Comparison of ENCODE assay signal across 8 cellular contexts in the genomic region with DNA sequence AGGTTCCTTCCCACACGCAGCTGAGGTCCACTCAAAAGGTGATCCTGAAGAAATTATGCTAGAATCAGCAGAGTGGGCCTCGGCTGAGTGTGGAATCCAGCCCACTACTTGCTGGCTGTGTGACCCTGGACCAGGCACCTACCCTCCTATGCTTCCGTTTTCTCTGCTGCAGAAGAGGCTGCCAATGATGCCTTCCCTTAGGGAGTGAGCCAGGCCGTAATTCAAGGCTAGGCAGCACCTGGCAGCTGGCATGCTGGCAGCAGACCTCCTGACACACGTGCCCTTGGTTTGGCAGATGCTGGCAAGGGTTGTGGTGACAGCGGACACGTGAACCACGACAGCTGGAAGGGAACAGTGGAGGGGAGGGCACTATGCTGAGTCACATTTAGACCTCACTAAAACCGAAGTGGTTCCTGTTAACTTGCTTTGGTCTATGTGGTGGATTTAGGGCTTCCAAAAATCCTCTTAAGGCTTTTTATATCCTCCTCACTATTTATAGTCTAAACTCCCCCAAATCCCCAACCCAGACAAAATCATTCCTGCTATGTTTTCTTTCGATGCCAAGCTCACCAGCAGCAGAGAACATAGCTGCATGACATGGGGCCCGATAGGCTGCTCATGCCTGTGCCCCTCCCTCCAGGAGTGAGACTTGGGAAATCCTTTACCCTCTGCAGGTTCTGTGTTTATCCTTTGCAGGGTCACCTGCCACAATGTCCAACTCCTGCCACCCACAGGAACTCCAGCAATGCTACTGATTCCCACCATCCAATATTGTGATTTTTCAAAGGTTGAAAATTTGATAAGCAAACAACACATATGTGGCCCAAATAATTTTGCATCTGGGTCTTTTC. TPM values are rescaled to one million over a fixed set of nuclear protein-coding genes. Genes with fewer than 3 reads are reported as not detected.
A peak's percentile ranks its signal among the peaks of the same experiment; 100 is the strongest.
DNase-seq lines count a peak whose midpoint lies in the region; ATAC-seq lines count a peak whose summit lies in the region.

No MANE protein-coding gene starts in this region.

- intact Hi-C loops in posterior vena cava (cut with DNase I): loop anchor here (10.0 kb wide), 2 partner anchors 135 to 195 kb away; no protein-coding TSS in a partner anchor

- H3K9me3 Mint-ChIP-seq in natural killer cell treated with Interleukin-12 subunit alpha and Interleukin-12 subunit beta and Interleukin-15 and Interleukin-18, amount 100 ng/mL, for 72 hours: no peaks in the 10 kb centered on the region

- H3K18ac ChIP-seq in mesenchymal stem cell (ENCODE audit: low read depth in 1 of 2, low read length in 2 of 2): no peak overlapping the region

- ATAC-seq in HG03469 (IDR thresholded peaks at IDR 0.05; ENCODE audit: unreplicated experiment): peak; percentile 61
- peak; percentile 34 to 52 for ATAC-seq in natural killer cell treated with Interleukin-12 subunit alpha and Interleukin-12 subunit beta and Interleukin-15 and Interleukin-18, amount 100 ng/mL, for 72 hours

- H3K27ac Mint-ChIP-seq in natural killer cell treated with Interleukin-12 subunit alpha and Interleukin-12 subunit beta and Interleukin-15 and Interleukin-18, amount 100 ng/mL, for 72 hours: peak overlapping the region in 1 of 2 donors; percentile 18

- DNase-seq in stimulated activated CD4-positive, alpha-beta T cell treated with anti-CD3 and anti-CD28 coated beads, Interleukin-1b, Interleukin-23, amount 100 ng/mL, for 48 hours: peak; percentile 26
- no peak for DNase-seq in stimulated activated CD4-positive, alpha-beta T cell treated with anti-CD3 and anti-CD28 coated beads, Interleukin-12 subunit alpha, Interleukin-12 subunit beta, amount 100 ng/mL, for 4 hours
- peak; percentile 68 to 69 for DNase-seq in SJCRH30
- no peak for DNase-seq in natural killer cell treated with Interleukin-12 subunit alpha and Interleukin-12 subunit beta and Interleukin-15 and Interleukin-18, amount 100 ng/mL, for 72 hours (ENCODE audit: low spot score)
- no peak for DNase-seq in AG08395 (ENCODE audit: low spot score)
- DNase-seq in mesenchymal stem cell: no peak
- DNase-seq in posterior vena cava (ENCODE audit: low spot score): no peak

- H3K4ac ChIP-seq in mesenchymal stem cell (ENCODE audit: low read depth in 1 of 2, low read length in 2 of 2): peak overlapping the region in 1 of 2 experiments; percentile 68

- H3K14ac ChIP-seq in mesenchymal stem cell (ENCODE audit: low read length in 2 of 2): peak overlapping the region in 1 of 2 experiments; percentile 78

- H3K27ac ChIP-seq in SJCRH30 (no peak overlapping the region), mesenchymal stem cell (ENCODE audit: low read length, poor library complexity, severe bottlenecking) (no peak overlapping the region)

- H3K36me3 ChIP-seq in SJCRH30: no peaks in the 10 kb centered on the region
- no peaks in the 10 kb centered on the region for H3K36me3 ChIP-seq in mesenchymal stem cell (ENCODE audit: control insufficient read depth in 1 of 2, insufficient read depth in 2 of 2, low read depth in 1 of 2, low read length in 2 of 2)

- peaks cover 3% of the 10 kb centered on the region; the same call in 1 of the 2 replicates for H3K27me3 ChIP-seq in SJCRH30
- peaks cover 27 to 60% of the 10 kb centered on the region in 2 experiments for H3K27me3 ChIP-seq in mesenchymal stem cell (ENCODE audit: control insufficient read depth in 1 of 2, insufficient read depth in 1 of 2, low read length in 2 of 2)

- peak overlapping the region in 1 of 2 experiments; percentile 70 for H2BK12ac ChIP-seq in mesenchymal stem cell (ENCODE audit: low read length in 2 of 2)

- peaks cover 40 to 50% of the 10 kb centered on the region in 2 donors for H3K27me3 Mint-ChIP-seq in natural killer cell treated with Interleukin-12 subunit alpha and Interleukin-12 subunit beta and Interleukin-15 and Interleukin-18, amount 100 ng/mL, for 72 hours

- no peak overlapping the region for H4K8ac ChIP-seq in mesenchymal stem cell (ENCODE audit: low read length)

- H4K91ac ChIP-seq in mesenchymal stem cell (ENCODE audit: low read length): no peak overlapping the region

- peak overlapping the region; percentile 22 for H3K4me3 Mint-ChIP-seq in natural killer cell treated with Interleukin-12 subunit alpha and Interleukin-12 subunit beta and Interleukin-15 and Interleukin-18, amount 100 ng/mL, for 72 hours

- H3K36me3 Mint-ChIP-seq in natural killer cell treated with Interleukin-12 subunit alpha and Interleukin-12 subunit beta and Interleukin-15 and Interleukin-18, amount 100 ng/mL, for 72 hours: no peaks in the 10 kb centered on the region

- H3K9ac ChIP-seq in mesenchymal stem cell (ENCODE audit: low read length): no peak overlapping the region

- peaks cover 14% of the 10 kb centered on the region for H3K4me1 ChIP-seq in SJCRH30
- no peaks in the 10 kb centered on the region for H3K4me1 ChIP-seq in mesenchymal stem cell (ENCODE audit: control insufficient read depth, insufficient read depth, low read depth, low read length)

- 73% methylated on average over 11 of the region's 11 CpGs for WGBS in mesenchymal stem cell

- no peak overlapping the region for H2BK5ac ChIP-seq in mesenchymal stem cell (ENCODE audit: low read depth, low read length, poor library complexity, severe bottlenecking)

- peaks cover 10 to 28% of the 10 kb centered on the region in 2 donors for H3K4me1 Mint-ChIP-seq in natural killer cell treated with Interleukin-12 subunit alpha and Interleukin-12 subunit beta and Interleukin-15 and Interleukin-18, amount 100 ng/mL, for 72 hours (ENCODE audit: low read depth in 2 of 2)

- H3K9me3 ChIP-seq in SJCRH30 (replicated peaks) (no peaks in the 10 kb centered on the region), mesenchymal stem cell (ENCODE audit: control insufficient read depth, low read length) (no peaks in the 10 kb centered on the region)

- no peak overlapping the region for H2BK15ac ChIP-seq in mesenchymal stem cell (ENCODE audit: low read depth, poor library complexity, severe bottlenecking)

- no peak overlapping the region for H2BK120ac ChIP-seq in mesenchymal stem cell (ENCODE audit: low read depth, low read length)

- H3K79me1 ChIP-seq in mesenchymal stem cell (replicated peaks; ENCODE audit: low read length, poor library complexity, severe bottlenecking): no peaks in the 10 kb centered on the region

- no peak overlapping the region for H2AFZ ChIP-seq in mesenchymal stem cell (ENCODE audit: low read depth, low read length)

- no peak overlapping the region for H2AK5ac ChIP-seq in mesenchymal stem cell (ENCODE audit: low read length, severe bottlenecking)

- H3K4me3 ChIP-seq in SJCRH30 (no peak overlapping the region), mesenchymal stem cell (ENCODE audit: insufficient read depth in 1 of 2, low read depth in 1 of 2, low read length in 2 of 2) (no peak overlapping the region)

- H3K23ac ChIP-seq in mesenchymal stem cell (ENCODE audit: low read length in 2 of 2): no peak overlapping the region

- H3K4me2 ChIP-seq in mesenchymal stem cell (ENCODE audit: low read length, poor library complexity, severe bottlenecking): no peak overlapping the region

RNA-seq across cellular contexts. Expression of gene PCSK6, which starts 10.6 kb away (rescaled TPM):
- total RNA-seq in SJCRH30 (2014; rRNA removed; shearing (Covaris generic)): 0.13 and 0.36 TPM in 2 replicates
- under 1 TPM in 1 of 2 donors, not detected in 1; 0.95 TPM for total RNA-seq in natural killer cell treated with Interleukin-12 subunit alpha and Interleukin-12 subunit beta and Interleukin-15 and Interleukin-18, amount 100 ng/mL, for 72 hours
- polyA plus RNA-seq in mesenchymal stem cell (2013, experiment 1 of 2): 49.7 TPM
- polyA plus RNA-seq in mesenchymal stem cell (2013, experiment 2 of 2): 51.6 TPM
- total RNA-seq in posterior vena cava: 1 to 10 TPM; 9.2 to 9.8 TPM

Comparison
In these comparisons a context has a peak if more than half of its experiments do, and no peak if none do; other contexts are left out.
1. DNase-seq: peak in stimulated activated CD4-positive, alpha-beta T cell treated with anti-CD3 and anti-CD28 coated beads, Interleukin-1b, Interleukin-23, amount 100 ng/mL, for 48 hours (single experiment) and SJCRH30 (2 of 2); none in stimulated activated CD4-positive, alpha-beta T cell treated with anti-CD3 and anti-CD28 coated beads, Interleukin-12 subunit alpha, Interleukin-12 subunit beta, amount 100 ng/mL, for 4 hours (single experiment), natural killer cell treated with Interleukin-12 subunit alpha and Interleukin-12 subunit beta and Interleukin-15 and Interleukin-18, amount 100 ng/mL, for 72 hours (single experiment), AG08395 (single experiment), mesenchymal stem cell (single experiment) and posterior vena cava (single experiment).